In the genomic region with DNA sequence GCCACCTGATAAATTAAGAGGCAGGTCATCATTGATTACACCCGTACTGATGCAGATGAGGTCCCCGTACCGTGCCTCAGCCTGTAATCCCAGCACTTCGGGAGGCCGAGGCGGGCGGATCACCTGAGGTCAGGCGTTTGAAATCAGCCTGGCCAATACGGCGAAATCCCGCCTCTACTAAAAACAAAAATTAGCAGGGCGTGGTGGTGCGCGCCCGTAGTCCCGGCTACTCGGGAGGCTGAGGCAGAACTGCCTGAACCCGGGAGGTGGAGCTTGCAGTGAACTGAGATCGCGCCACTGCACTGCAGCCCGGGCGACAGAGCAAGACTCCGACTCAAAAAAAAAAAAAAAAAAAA, we compare ENCODE assay signal across 8 cellular contexts. TPM values are rescaled to one million over a fixed set of nuclear protein-coding genes. Genes with fewer than 3 reads are reported as not detected.
DNase-seq lines count a peak whose midpoint lies in the region; TF ChIP-seq lines count a peak whose summit lies in the region.

No MANE protein-coding gene starts in this region.

- H3K27ac Mint-ChIP-seq in activated T-helper 1 cell treated with anti-CD3 and anti-CD28 coated beads, Interleukin-12 subunit alpha, Interleukin-12 subunit beta, Interleukin-2, Interleukin-4 antibody, amounts not matched to agents 30 ng/mL and 10 ng/mL and 1 ng/mL, durations not matched to agents 14 hours and 24 hours and 36 hours = no peak overlapping the region
- no peak overlapping the region for H3K27ac Mint-ChIP-seq in glutamatergic neuron (ENCODE audit: unreplicated experiment)

- H3K27me3 ChIP-seq in skeletal muscle satellite cell (ENCODE audit: control insufficient read depth, insufficient read depth, low read length) = no peaks in the 10 kb centered on the region

- peak overlapping the region; percentile 76 for H3K4me2 ChIP-seq in skeletal muscle satellite cell (ENCODE audit: low read length)

- no peak for DNase-seq in HFF-Myc (ENCODE audit: extremely low read depth, low read depth)
- DNase-seq in activated T-helper 1 cell treated with anti-CD3 and anti-CD28 coated beads, Interleukin-12 subunit alpha, Interleukin-12 subunit beta, Interleukin-2, Interleukin-4 antibody, amounts not matched to agents 30 ng/mL and 10 ng/mL and 1 ng/mL, durations not matched to agents 14 hours and 24 hours and 36 hours (ENCODE audit: low spot score) = no peak
- DNase-seq in glutamatergic neuron = no peak
- DNase-seq in NCI-H774 (lab: John Stamatoyannopoulos, UW) = no peak
- no peak for DNase-seq in DMS 273 treated with DMSO at 0.1 percent for 48 hours (lab: John Stamatoyannopoulos, UW)
- no peak for DNase-seq in NCI-H1417 treated with DMSO at 0.1 percent for 48 hours (lab: John Stamatoyannopoulos, UW)
- DNase-seq in SIG-M5 treated with dmso at 0.1 percent for 504 hours (lab: John Stamatoyannopoulos, UW; ENCODE audit: unreplicated experiment) = no peak

- H3K4me1 ChIP-seq in skeletal muscle satellite cell (ENCODE audit: control insufficient read depth, insufficient read depth, low read length) = peaks cover 39% of the 10 kb centered on the region

- peaks cover under 1% of the 10 kb centered on the region for H3K36me3 ChIP-seq in skeletal muscle satellite cell (ENCODE audit: insufficient read depth, low read length)

- peak overlapping the region; percentile 97; the same call in 1 of the 2 replicates for H3K4me3 ChIP-seq in HFF-Myc (replicated peaks; ENCODE audit: low read depth, low read length)
- peak overlapping the region; percentile 74 for H3K4me3 ChIP-seq in skeletal muscle satellite cell (ENCODE audit: low read length)

- no peaks in the 10 kb centered on the region for H3K27me3 Mint-ChIP-seq in activated T-helper 1 cell treated with anti-CD3 and anti-CD28 coated beads, Interleukin-12 subunit alpha, Interleukin-12 subunit beta, Interleukin-2, Interleukin-4 antibody, amounts not matched to agents 30 ng/mL and 10 ng/mL and 1 ng/mL, durations not matched to agents 14 hours and 24 hours and 36 hours (ENCODE audit: insufficient read depth)
- H3K27me3 Mint-ChIP-seq in glutamatergic neuron (ENCODE audit: unreplicated experiment) = peaks cover 11% of the 10 kb centered on the region

- TF ChIP-seq CTCF in HFF-Myc (IDR thresholded peaks at IDR 0.05; ENCODE audit: low read depth, low read length, missing control alignments) (no peak), glutamatergic neuron (IDR thresholded peaks at IDR 0.05; ENCODE audit: partially characterized antibody, unreplicated experiment) (no peak)

- peak overlapping the region; percentile 63 for H3K4me3 Mint-ChIP-seq in activated T-helper 1 cell treated with anti-CD3 and anti-CD28 coated beads, Interleukin-12 subunit alpha, Interleukin-12 subunit beta, Interleukin-2, Interleukin-4 antibody, amounts not matched to agents 30 ng/mL and 10 ng/mL and 1 ng/mL, durations not matched to agents 14 hours and 24 hours and 36 hours
- peak overlapping the region; percentile 68 for H3K4me3 Mint-ChIP-seq in glutamatergic neuron (ENCODE audit: unreplicated experiment)

- peaks cover 41% of the 10 kb centered on the region for H3K4me1 Mint-ChIP-seq in activated T-helper 1 cell treated with anti-CD3 and anti-CD28 coated beads, Interleukin-12 subunit alpha, Interleukin-12 subunit beta, Interleukin-2, Interleukin-4 antibody, amounts not matched to agents 30 ng/mL and 10 ng/mL and 1 ng/mL, durations not matched to agents 14 hours and 24 hours and 36 hours (ENCODE audit: low read depth)
- no peaks in the 10 kb centered on the region for H3K4me1 Mint-ChIP-seq in glutamatergic neuron (ENCODE audit: low read depth, unreplicated experiment)

- intact Hi-C loops in activated T-helper 1 cell treated with anti-CD3 and anti-CD28 coated beads, Interleukin-12 subunit alpha, Interleukin-12 subunit beta, Interleukin-2, Interleukin-4 antibody, amounts not matched to agents 30 ng/mL and 10 ng/mL and 1 ng/mL, durations not matched to agents 14 hours and 24 hours and 36 hours (cut with micrococcal nuclease) = loop anchor here (2.0 to 10.0 kb wide), 3 partner anchors 41 to 1942 kb away; a partner anchor contains a TSS

- H3K9me3 ChIP-seq in skeletal muscle satellite cell (replicated peaks; ENCODE audit: low read length) = no peaks in the 10 kb centered on the region

- H3K9ac ChIP-seq in skeletal muscle satellite cell (ENCODE audit: low read depth, low read length) = peak overlapping the region; percentile 68

- H3K36me3 Mint-ChIP-seq in activated T-helper 1 cell treated with anti-CD3 and anti-CD28 coated beads, Interleukin-12 subunit alpha, Interleukin-12 subunit beta, Interleukin-2, Interleukin-4 antibody, amounts not matched to agents 30 ng/mL and 10 ng/mL and 1 ng/mL, durations not matched to agents 14 hours and 24 hours and 36 hours (ENCODE audit: low read depth) = peaks cover 13% of the 10 kb centered on the region
- H3K36me3 Mint-ChIP-seq in glutamatergic neuron (ENCODE audit: unreplicated experiment) = peaks cover 3% of the 10 kb centered on the region

- H3K9me3 Mint-ChIP-seq in activated T-helper 1 cell treated with anti-CD3 and anti-CD28 coated beads, Interleukin-12 subunit alpha, Interleukin-12 subunit beta, Interleukin-2, Interleukin-4 antibody, amounts not matched to agents 30 ng/mL and 10 ng/mL and 1 ng/mL, durations not matched to agents 14 hours and 24 hours and 36 hours = no peaks in the 10 kb centered on the region
- no peaks in the 10 kb centered on the region for H3K9me3 Mint-ChIP-seq in glutamatergic neuron (ENCODE audit: unreplicated experiment)

RNA-seq across cellular contexts. Expression of a gene that starts 0.7 kb away (rescaled TPM):
- 84.4 and 96.1 TPM in 2 replicates for total RNA-seq in activated T-helper 1 cell treated with anti-CD3 and anti-CD28 coated beads, Interleukin-12 subunit alpha, Interleukin-12 subunit beta, Interleukin-2, Interleukin-4 antibody, amounts not matched to agents 30 ng/mL and 10 ng/mL and 1 ng/mL, durations not matched to agents 14 hours and 24 hours and 36 hours
- 9.7 TPM for total RNA-seq in glutamatergic neuron (ENCODE audit: unreplicated experiment)
- total RNA-seq in skeletal muscle satellite cell (2012; rRNA removed) = 29.3 and 46.6 TPM in 2 replicates

RNA-seq across cellular contexts. Expression of a gene that starts 55.7 kb away (rescaled TPM):
- 246 and 257 TPM in 2 replicates for total RNA-seq in activated T-helper 1 cell treated with anti-CD3 and anti-CD28 coated beads, Interleukin-12 subunit alpha, Interleukin-12 subunit beta, Interleukin-2, Interleukin-4 antibody, amounts not matched to agents 30 ng/mL and 10 ng/mL and 1 ng/mL, durations not matched to agents 14 hours and 24 hours and 36 hours
- 15.5 TPM for total RNA-seq in glutamatergic neuron (ENCODE audit: unreplicated experiment)
- total RNA-seq in skeletal muscle satellite cell (2012; rRNA removed) = 14.7 and 20.1 TPM in 2 replicates

Comparison
In these comparisons a context has a peak if more than half of its experiments do, and no peak if none do; other contexts are left out.
1. RNA of a gene that starts 55.7 kb away (total RNA-seq): 246 to 257 TPM in activated T-helper 1 cell treated with anti-CD3 and anti-CD28 coated beads, Interleukin-12 subunit alpha, Interleukin-12 subunit beta, Interleukin-2, Interleukin-4 antibody, amounts not matched to agents 30 ng/mL and 10 ng/mL and 1 ng/mL, durations not matched to agents 14 hours and 24 hours and 36 hours; 15.5 TPM in glutamatergic neuron (single experiment); every median in the first group is over 10 times any median in the second.